Comparison of ENCODE assay signal across 8 cellular contexts in the genomic region with DNA sequence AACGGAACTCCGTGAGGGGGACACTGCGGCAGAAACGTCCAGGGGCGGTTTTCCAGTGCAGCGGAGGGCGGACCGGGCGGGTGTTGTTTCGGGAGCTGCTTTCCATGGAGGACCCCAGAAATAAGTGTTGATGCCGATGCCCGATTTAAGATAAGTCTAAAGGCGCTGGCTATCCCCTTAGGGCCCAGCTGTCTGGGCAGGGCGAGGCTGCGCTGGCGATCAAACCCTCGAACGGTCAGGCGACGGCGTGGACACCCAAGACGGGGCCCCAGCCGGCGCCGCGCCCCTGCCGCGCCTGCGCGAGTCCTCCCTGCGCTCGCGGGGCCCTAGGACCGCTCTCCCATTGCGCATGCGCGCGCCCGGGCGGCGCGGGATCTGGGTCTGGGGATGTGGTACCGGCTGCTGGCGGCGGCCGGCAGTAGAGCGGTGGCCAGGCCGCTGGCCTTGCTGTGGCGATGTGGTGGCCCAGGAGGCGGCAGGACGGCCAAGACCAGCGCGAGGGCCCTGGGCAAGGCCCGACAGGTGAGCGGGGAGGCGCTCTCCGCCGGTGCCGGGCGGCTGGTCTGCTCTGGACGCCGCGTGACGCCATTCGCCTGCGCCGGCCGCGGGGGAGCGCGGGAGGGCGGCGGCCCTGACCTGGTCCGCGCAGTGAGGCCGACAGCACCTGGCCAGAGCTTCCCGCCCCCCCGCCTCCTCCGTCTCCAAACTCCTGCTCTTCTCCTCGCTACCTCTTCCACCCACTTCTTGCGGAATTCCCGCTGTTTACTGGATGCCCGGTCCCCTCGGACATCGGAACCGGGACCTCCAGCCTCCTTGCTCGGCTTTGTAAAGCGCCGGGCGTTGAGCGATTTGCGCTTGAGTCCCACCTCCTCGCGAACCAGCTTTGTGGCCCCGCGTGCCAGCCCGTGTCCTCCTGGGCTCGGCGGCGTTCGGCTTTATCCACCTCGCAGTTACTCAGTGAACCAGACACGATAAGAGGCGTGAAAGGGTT. TPM values are rescaled to one million over a fixed set of nuclear protein-coding genes. Genes with fewer than 3 reads are reported as not detected.
DNase-seq lines count a peak whose midpoint lies in the region; ATAC-seq and TF ChIP-seq lines count a peak whose summit lies in the region.

No MANE protein-coding gene starts in this region.

- DNase-seq in GM13977 (ENCODE audit: low spot score), result peak; percentile 100
- DNase-seq in NCI-H1417 treated with DMSO at 0.1 percent for 48 hours (lab: John Stamatoyannopoulos, UW), result peak; percentile 35
- peak; percentile 83 to 94 (median 86) for DNase-seq in T-helper 2 cell
- DNase-seq in ascending aorta (ENCODE audit: low spot score in 2 of 2), result peak; percentile 47 to 93
- peak; percentile 98 for DNase-seq in hepatocyte (ENCODE audit: low spot score)
- peak; percentile 66 for DNase-seq in renal cortical epithelial cell (ENCODE audit: low read depth)
- DNase-seq in aorta, result peak; percentile 94 to 97

- peak overlapping the region; percentile 93 to 94 for H3K27ac ChIP-seq in ascending aorta
- peak overlapping the region; percentile 98 for H3K27ac ChIP-seq in hepatocyte
- H3K27ac ChIP-seq in aorta (ENCODE audit: low read depth in 1 of 2, low read length in 2 of 2), result peak overlapping the region; percentile 19 to 20

- H3K4me3 ChIP-seq in ascending aorta, result peak overlapping the region; percentile 81 to 87
- peak overlapping the region; percentile 80 for H3K4me3 ChIP-seq in hepatocyte
- H3K4me3 ChIP-seq in aorta (ENCODE audit: low read length in 2 of 2), result peak overlapping the region; percentile 68 to 76

- H3K9me2 ChIP-seq in hepatocyte (replicated peaks; ENCODE audit: insufficient read depth), result no peaks in the 10 kb centered on the region

- ATAC-seq in HG02763 (IDR thresholded peaks at IDR 0.05; ENCODE audit: unreplicated experiment) (peak; percentile 92), aorta (ENCODE audit: low FRiP score) (peak; percentile 98)

- H3K9me3 ChIP-seq in ascending aorta, result no peaks in the 10 kb centered on the region
- peaks cover 11% of the 10 kb centered on the region for H3K9me3 ChIP-seq in hepatocyte (ENCODE audit: low read depth)
- no peaks in the 10 kb centered on the region for H3K9me3 ChIP-seq in aorta (ENCODE audit: control insufficient read depth, low read length)

- H3K4me1 ChIP-seq in ascending aorta (peaks cover 11 to 13% of the 10 kb centered on the region in 2 donors), hepatocyte (ENCODE audit: insufficient read depth) (peaks cover 9% of the 10 kb centered on the region), aorta (ENCODE audit: control insufficient read depth in 1 of 2, insufficient read depth in 2 of 2, low read length in 2 of 2) (no peaks in the 10 kb centered on the region)

- no peaks in the 10 kb centered on the region for H3K27me3 ChIP-seq in ascending aorta
- no peaks in the 10 kb centered on the region for H3K27me3 ChIP-seq in hepatocyte
- no peaks in the 10 kb centered on the region for H3K27me3 ChIP-seq in aorta (ENCODE audit: control insufficient read depth in 1 of 2, insufficient read depth in 2 of 2, low read length in 1 of 2)

- no peaks in the 10 kb centered on the region for H4K20me1 ChIP-seq in hepatocyte (ENCODE audit: insufficient read depth, poor library complexity, severe bottlenecking)

- intact Hi-C loops in ascending aorta (cut with DNase I), result loop anchor here (1.0 to 5.0 kb wide), 4 partner anchors 24 to 1160 kb away; partner anchors contain the start of genes APRT, DEF8 and TUBB3
- intact Hi-C loops in aorta (cut with DNase I), result loop anchor here in 1 of 2 donors (10.0 kb wide), 1 partner anchor 98 kb away; the partner anchor contains the start of gene TCF25

- H3K4me2 ChIP-seq in hepatocyte, result peak overlapping the region; percentile 97

- peaks cover 61% of the 10 kb centered on the region for H3K79me2 ChIP-seq in hepatocyte

- peak overlapping the region; percentile 100 for H2AFZ ChIP-seq in hepatocyte

- in situ Hi-C loops in GM13977 (cut with MboI; ENCODE audit: low pct_unique_long_range_greater_than_20kb, low sequenced_read_pairs, unreplicated experiment), result no loop called here

- H3K36me3 ChIP-seq in ascending aorta (no peaks in the 10 kb centered on the region), hepatocyte (replicated peaks; ENCODE audit: insufficient read depth, low read depth) (no peaks in the 10 kb centered on the region), aorta (ENCODE audit: control insufficient read depth in 1 of 2, insufficient read depth in 2 of 2, low read length in 1 of 2) (no peaks in the 10 kb centered on the region)

- WGBS in hepatocyte (ENCODE audit: low lambda C conversion rate, missing lambda C conversion rate), result 2% methylated on average over 70 of the region's 104 CpGs
- WGBS in aorta, 2 donors, result 0 to 1% methylated on average over 98 to 104 of the region's 104 CpGs

- TF ChIP-seq CTCF in GM13977 (IDR thresholded peaks at IDR 0.05; ENCODE audit: extremely low read depth, insufficient read depth, missing control alignments) (peak; percentile 20), ascending aorta (IDR thresholded peaks at IDR 0.05) (no peak), hepatocyte (IDR thresholded peaks at IDR 0.05; ENCODE audit: poor library complexity) (no peak)

RNA-seq across cellular contexts. Expression of gene DEF8, which starts 24.0 kb away (rescaled TPM):
- total RNA-seq in ascending aorta, result 34.5 TPM
- 61.7 and 69.1 TPM in 2 replicates for total RNA-seq in hepatocyte
- 64.2 and 74.7 TPM in 2 replicates for polyA plus RNA-seq in hepatocyte
- total RNA-seq in renal cortical epithelial cell, result 84.7 and 105 TPM in 2 replicates
- 10 to 100 TPM; 55.0 to 69.3 TPM for total RNA-seq in aorta
- polyA plus RNA-seq in aorta, result 10 to 100 TPM; 53.6 to 78.0 TPM

RNA-seq across cellular contexts. Expression of gene DBNDD1, which starts 46.7 kb away (rescaled TPM):
- 2.7 TPM for total RNA-seq in ascending aorta
- 5.5 and 8.5 TPM in 2 replicates for total RNA-seq in hepatocyte
- 18.2 and 21.0 TPM in 2 replicates for polyA plus RNA-seq in hepatocyte
- 14.4 and 24.2 TPM in 2 replicates for total RNA-seq in renal cortical epithelial cell
- total RNA-seq in aorta, result 1 to 10 TPM; 1.1 to 3.5 TPM
- 1 to 10 TPM; 3.0 to 3.2 TPM for polyA plus RNA-seq in aorta

RNA-seq across cellular contexts. Expression of gene TUBB3, which starts 49.4 kb away (rescaled TPM):
- total RNA-seq in ascending aorta, result 2.3 TPM
- 50.0 and 87.2 TPM in 2 replicates for total RNA-seq in hepatocyte
- polyA plus RNA-seq in hepatocyte, result 69.3 and 70.0 TPM in 2 replicates
- total RNA-seq in renal cortical epithelial cell, result 368 and 1,261 TPM in 2 replicates
- total RNA-seq in aorta, result 10 to 100 TPM in 1 of 2 donors, 1 to 10 TPM in 1; 5.6 to 12.5 TPM
- 1 to 10 TPM in 1 of 2 donors, under 1 TPM in 1; 0.38 to 2.4 TPM for polyA plus RNA-seq in aorta

RNA-seq across cellular contexts. Expression of gene MC1R, which starts 53.9 kb away (rescaled TPM):
- total RNA-seq in ascending aorta (13.2 TPM), hepatocyte (4.2 and 4.5 TPM in 2 replicates), renal cortical epithelial cell (2.3 and 9.3 TPM in 2 replicates), aorta (10 to 100 TPM in 1 of 2 donors, 1 to 10 TPM in 1; 4.8 to 10.2 TPM)
- polyA plus RNA-seq in hepatocyte (3.4 and 4.8 TPM in 2 replicates), aorta (10 to 100 TPM in 1 of 2 donors, 1 to 10 TPM in 1; 1.5 to 12.1 TPM)

Comparison
In these comparisons a context has a peak if more than half of its experiments do, and no peak if none do; other contexts are left out.
1. Peak in every context shown above with its lines: DNase-seq, ATAC-seq, H3K4me3 ChIP-seq and H3K27ac ChIP-seq.
2. DNase-seq: peak in every context shown above with its lines; median percentile 100 in GM13977; 98 in hepatocyte; 96 in aorta; 86 in T-helper 2 cell; 70 in ascending aorta; 66 in renal cortical epithelial cell; 35 in NCI-H1417 treated with DMSO at 0.1 percent for 48 hours.
3. H3K27ac ChIP-seq: peak in every context shown above with its lines; median percentile 98 in hepatocyte; 94 in ascending aorta; 20 in aorta.